ENCODE assay signal across 28 cellular contexts in genomic region chr11:113332638-113333329, GRCh38.
DNase-seq lines count a peak whose midpoint lies in the region; ATAC-seq and TF ChIP-seq lines count a peak whose summit lies in the region.
"Had no signal": no experiment of that assay in that cellular context is flagged by ENCODE, and none has a peak within 500 bp of the region (broad histone marks: within the 10 kb centered on the region; RNA-seq: fewer than 3 reads in every experiment).

No MANE protein-coding gene starts in this region.

- H3K4me3 Mint-ChIP-seq in nephron = no peak overlapping the region
- H3K4me3 Mint-ChIP-seq: activated CD8-positive, alpha-beta T cell treated with anti-CD3 and anti-CD28 coated beads, Interleukin-2, amount 10 ng/mL, durations not matched to agents 7 days and 5 days; CD4-positive, alpha-beta T cell; HFFc6; neural progenitor cell; stimulated activated naive CD8-positive, alpha-beta T cell treated with anti-CD3 and anti-CD28 coated beads, Interleukin-15, Interleukin-2, amounts not matched to agents 100 ng/mL and 50 ng/mL, for 24 hours; T-helper 17 cell had no signal

- TF ChIP-seq CTCF in GM10248 (IDR thresholded peaks at IDR 0.05; ENCODE audit: control extremely low read depth, extremely low read depth, low read depth, missing control alignments) = no peak
- TF ChIP-seq CTCF in nephron (IDR thresholded peaks at IDR 0.05; ENCODE audit: unreplicated experiment in 3 of 3) = no peak

- peaks cover 32% of the 10 kb centered on the region for H3K4me1 Mint-ChIP-seq in nephron

- POLR2A ChIA-PET in GM10248 (lab: Yijun Ruan, JAX) = no interaction called here

- CTCF ChIA-PET in GM10248 (lab: Yijun Ruan, JAX) = interaction anchor here (1.0 to 4.5 kb wide), 13 partner anchors 7 to 398 kb away, joined by 3 to 22 read pairs (median 4); partner anchors contain the start of gene TTC12

- no peaks in the 10 kb centered on the region for H3K9me3 Mint-ChIP-seq in nephron
- H3K9me3 Mint-ChIP-seq: CD4-positive, alpha-beta T cell; HFFc6; neural progenitor cell; stimulated activated naive CD8-positive, alpha-beta T cell treated with anti-CD3 and anti-CD28 coated beads, Interleukin-15, Interleukin-2, amounts not matched to agents 100 ng/mL and 50 ng/mL, for 24 hours had no signal

- ATAC-seq in GM19395 (IDR thresholded peaks at IDR 0.05; ENCODE audit: unreplicated experiment) = peak; percentile 55
- no peak for ATAC-seq in GM21381 (IDR thresholded peaks at IDR 0.05; ENCODE audit: unreplicated experiment)
- ATAC-seq: activated CD8-positive, alpha-beta T cell treated with anti-CD3 and anti-CD28 coated beads, Interleukin-2, amount 10 ng/mL, durations not matched to agents 7 days and 5 days; left colon; SK-N-SH treated with all-trans-retinoic acid at 6 μM for 48 hours; T-helper 17 cell had no signal

- DNase-seq in GM10248 (ENCODE audit: extremely low spot score) (peak; percentile 29), MV-4-11 (lab: John Stamatoyannopoulos, UW) (peak; percentile 5), islet precursor cell (no peak), NCI-H1092 (lab: John Stamatoyannopoulos, UW) (no peak), HK-2 (ENCODE audit: unreplicated experiment) (no peak)
- DNase-seq: activated CD8-positive, alpha-beta T cell treated with anti-CD3 and anti-CD28 coated beads, Interleukin-2, amount 10 ng/mL, durations not matched to agents 7 days and 5 days; activated effector memory CD4-positive, alpha-beta T cell treated with anti-CD3 and anti-CD28 coated beads, Interleukin-2, amount 50 U/mL, for 16 hours; caudate nucleus; CD4-positive, alpha-beta T cell; effector CD8-positive, alpha-beta T cell; GOT3; HFFc6; hippocampal formation; KG1; left colon; NCI-H1436; NCI-H2081 treated with DMSO at 0.1 percent for 48 hours; NCI-H226; NCI-H69; right cardiac atrium; stimulated activated CD4-positive, alpha-beta T cell treated with anti-CD3 and anti-CD28 coated beads, Interleukin-1b, Interleukin-23, amount 100 ng/mL, for 48 hours; T-helper 17 cell had no signal

- peak overlapping the region; percentile 19 to 41 (median 22) for H3K27ac Mint-ChIP-seq in nephron
- H3K27ac Mint-ChIP-seq: activated CD8-positive, alpha-beta T cell treated with anti-CD3 and anti-CD28 coated beads, Interleukin-2, amount 10 ng/mL, durations not matched to agents 7 days and 5 days; CD4-positive, alpha-beta T cell; HFFc6; neural progenitor cell; stimulated activated naive CD8-positive, alpha-beta T cell treated with anti-CD3 and anti-CD28 coated beads, Interleukin-15, Interleukin-2, amounts not matched to agents 100 ng/mL and 50 ng/mL, for 24 hours; T-helper 17 cell had no signal

- peaks cover 66% of the 10 kb centered on the region for H3K36me3 Mint-ChIP-seq in nephron (ENCODE audit: low read depth)

- peaks cover 5% of the 10 kb centered on the region for H3K27me3 Mint-ChIP-seq in nephron (ENCODE audit: low read depth)
- H3K27me3 Mint-ChIP-seq: CD4-positive, alpha-beta T cell; stimulated activated naive CD8-positive, alpha-beta T cell treated with anti-CD3 and anti-CD28 coated beads, Interleukin-15, Interleukin-2, amounts not matched to agents 100 ng/mL and 50 ng/mL, for 24 hours; T-helper 17 cell had no signal

Comparison
In these comparisons a context has a peak if more than half of its experiments do, and no peak if none do; other contexts are left out.
1. DNase-seq: peak in GM10248 (single experiment) and MV-4-11 (single experiment); none in islet precursor cell (single experiment), NCI-H1092 (single experiment) and HK-2 (single experiment).